Comparison of ENCODE assay signal across 19 cellular contexts in genomic region chr13:35882722-35883497, GRCh38.
DNase-seq lines count a peak whose midpoint lies in the region; ATAC-seq and TF ChIP-seq lines count a peak whose summit lies in the region.
"Had no signal": no experiment of that assay in that cellular context is flagged by ENCODE, and none has a peak within 500 bp of the region (broad histone marks: within the 10 kb centered on the region; RNA-seq: fewer than 3 reads in every experiment).

No MANE protein-coding gene starts in this region.

- peaks cover 52% of the 10 kb centered on the region for H3K36me3 Mint-ChIP-seq in brain
- H3K36me3 Mint-ChIP-seq in activated CD4-positive, alpha-beta memory T cell treated with anti-CD3 and anti-CD28 coated beads, Interleukin-2, amount 10 ng/mL, durations not matched to agents 7 days and 5 days (ENCODE audit: low read depth) = no peaks in the 10 kb centered on the region

- H3K4me1 ChIP-seq in HEK293 (ENCODE audit: control insufficient read depth, insufficient read depth, low read length) (peaks cover 14% of the 10 kb centered on the region), lower lobe of right lung (peaks cover 14% of the 10 kb centered on the region), thyroid gland (peaks cover 15% of the 10 kb centered on the region in 2 donors)

- intact Hi-C loops in lower lobe of right lung (cut with DNase I) (no loop called here), thyroid gland (cut with DNase I) (no loop called here)

- CTCF ChIA-PET in HEK293 (lab: Yijun Ruan, JAX) = interaction anchor here (0.7 kb wide), 1 partner anchor 97 kb away, joined by 3 read pairs; no protein-coding TSS in a partner anchor
- CTCF ChIA-PET in activated CD4-positive, alpha-beta memory T cell treated with anti-CD3 and anti-CD28 coated beads, Interleukin-2, amount 10 ng/mL, durations not matched to agents 7 days and 5 days (lab: Charles Lee) = interaction anchor here (0.6 kb wide), 1 partner anchor 95 kb away, joined by 3 read pairs; no protein-coding TSS in a partner anchor

- no peak overlapping the region for H3K4me3 ChIP-seq in HEK293 (ENCODE audit: low read depth, low read length)
- H3K4me3 ChIP-seq in lower lobe of right lung = no peak overlapping the region
- H3K4me3 ChIP-seq in thyroid gland (replicated peaks in 1 of 3) = no peak overlapping the region
- H3K4me3 ChIP-seq: SK-N-MC had no signal

- H3K27me3 ChIP-seq in lower lobe of right lung (ENCODE audit: low read depth) (no peaks in the 10 kb centered on the region), thyroid gland (no peaks in the 10 kb centered on the region)

- 32 to 41% methylated on average over 10 of the region's 10 CpGs for WGBS in thyroid gland, 2 donors

- H3K9me3 Mint-ChIP-seq in brain = no peaks in the 10 kb centered on the region
- H3K9me3 Mint-ChIP-seq in activated CD4-positive, alpha-beta memory T cell treated with anti-CD3 and anti-CD28 coated beads, Interleukin-2, amount 10 ng/mL, durations not matched to agents 7 days and 5 days = peaks cover 5% of the 10 kb centered on the region
- H3K9me3 Mint-ChIP-seq: activated CD4-positive, alpha-beta T cell treated with anti-CD3 and anti-CD28 coated beads, Interleukin-2, amount 10 ng/mL, durations not matched to agents 7 days and 5 days had no signal

- H3K4me3 Mint-ChIP-seq in brain = no peak overlapping the region
- no peak overlapping the region for H3K4me3 Mint-ChIP-seq in activated CD4-positive, alpha-beta memory T cell treated with anti-CD3 and anti-CD28 coated beads, Interleukin-2, amount 10 ng/mL, durations not matched to agents 7 days and 5 days
- H3K4me3 Mint-ChIP-seq: activated CD4-positive, alpha-beta T cell treated with anti-CD3 and anti-CD28 coated beads, Interleukin-2, amount 10 ng/mL, durations not matched to agents 7 days and 5 days; T-helper 17 cell had no signal

- H3K4me1 Mint-ChIP-seq in brain = peaks cover 61% of the 10 kb centered on the region
- no peaks in the 10 kb centered on the region for H3K4me1 Mint-ChIP-seq in activated CD4-positive, alpha-beta memory T cell treated with anti-CD3 and anti-CD28 coated beads, Interleukin-2, amount 10 ng/mL, durations not matched to agents 7 days and 5 days
- H3K4me1 Mint-ChIP-seq: activated CD4-positive, alpha-beta T cell treated with anti-CD3 and anti-CD28 coated beads, Interleukin-2, amount 10 ng/mL, durations not matched to agents 7 days and 5 days; T-helper 17 cell had no signal

- H3K36me3 ChIP-seq in HEK293 (ENCODE audit: control insufficient read depth in 2 of 2, insufficient read depth in 1 of 2, low read length in 2 of 2) (no peaks in the 10 kb centered on the region), lower lobe of right lung (no peaks in the 10 kb centered on the region), thyroid gland (no peaks in the 10 kb centered on the region)

- peak overlapping the region in 3 of 5 experiments; percentile 46 to 87 (median 73) for H3K27ac Mint-ChIP-seq in brain
- H3K27ac Mint-ChIP-seq in activated CD4-positive, alpha-beta memory T cell treated with anti-CD3 and anti-CD28 coated beads, Interleukin-2, amount 10 ng/mL, durations not matched to agents 7 days and 5 days = no peak overlapping the region
- H3K27ac Mint-ChIP-seq: activated CD4-positive, alpha-beta T cell treated with anti-CD3 and anti-CD28 coated beads, Interleukin-2, amount 10 ng/mL, durations not matched to agents 7 days and 5 days; T-helper 17 cell had no signal

- H3K27me3 Mint-ChIP-seq in brain = no peaks in the 10 kb centered on the region
- no peaks in the 10 kb centered on the region for H3K27me3 Mint-ChIP-seq in activated CD4-positive, alpha-beta memory T cell treated with anti-CD3 and anti-CD28 coated beads, Interleukin-2, amount 10 ng/mL, durations not matched to agents 7 days and 5 days
- H3K27me3 Mint-ChIP-seq: activated CD4-positive, alpha-beta T cell treated with anti-CD3 and anti-CD28 coated beads, Interleukin-2, amount 10 ng/mL, durations not matched to agents 7 days and 5 days; T-helper 17 cell had no signal

- TF ChIP-seq CTCF in HEK293 (tag by site-specific recombination; IDR thresholded peaks at IDR 0.05) (no peak), brain (conservative IDR thresholded peaks at IDR 0.05) (no peak), lower lobe of right lung (IDR thresholded peaks at IDR 0.05) (no peak), thyroid gland (IDR thresholded peaks at IDR 0.05) (no peak)

- H3K9me3 ChIP-seq in HEK293 (ENCODE audit: control insufficient read depth, insufficient read depth, low read depth, low read length) (no peaks in the 10 kb centered on the region), lower lobe of right lung (no peaks in the 10 kb centered on the region), thyroid gland (no peaks in the 10 kb centered on the region)

- ATAC-seq in lower lobe of right lung = peak; percentile 34 to 53
- no peak for ATAC-seq in HG03378 (IDR thresholded peaks at IDR 0.05; ENCODE audit: unreplicated experiment)
- ATAC-seq: T-helper 17 cell had no signal

- H3K27ac ChIP-seq in HEK293 (ENCODE audit: extremely low read depth, low read depth, low read length) (no peak overlapping the region), lower lobe of right lung (no peak overlapping the region), thyroid gland (peak overlapping the region; percentile 34 to 74 (median 46))
- H3K27ac ChIP-seq: SK-N-MC had no signal

- no peak for DNase-seq in lower lobe of right lung
- DNase-seq in thyroid gland = peak; percentile 32 to 50
- no peak for DNase-seq in NCI-H82 (lab: John Stamatoyannopoulos, UW)
- no peak for DNase-seq in activated CD4-positive, alpha-beta memory T cell treated with anti-CD3 and anti-CD28 coated beads, Interleukin-2, amount 10 ng/mL, durations not matched to agents 7 days and 5 days
- no peak for DNase-seq in NCI-H1694 (lab: John Stamatoyannopoulos, UW)
- DNase-seq: activated CD4-positive, alpha-beta T cell treated with anti-CD3 and anti-CD28 coated beads, Interleukin-2, amount 10 ng/mL, durations not matched to agents 7 days and 5 days; activated CD8-positive, alpha-beta memory T cell treated with anti-CD3 and anti-CD28 coated beads, Interleukin-2, amount 50 U/mL, for 4 hours; dermis blood vessel endothelial cell; hippocampal formation; islet precursor cell; NCI-H1436; NCI-H510A treated with DMSO at 0.1 percent for 48 hours; occipital lobe; stimulated activated CD4-positive, alpha-beta T cell treated with anti-CD3 and anti-CD28 coated beads, Interleukin-12 subunit alpha, Interleukin-12 subunit beta, amount 100 ng/mL, for 4 hours; T-helper 17 cell had no signal

- no peak for TF ChIP-seq POLR2A in thyroid gland (IDR thresholded peaks at IDR 0.05)

- POLR2A ChIA-PET in HEK293 (lab: Yijun Ruan, JAX) = no interaction called here
- POLR2A ChIA-PET in activated CD4-positive, alpha-beta memory T cell treated with anti-CD3 and anti-CD28 coated beads, Interleukin-2, amount 10 ng/mL, durations not matched to agents 7 days and 5 days (lab: Charles Lee) = no interaction called here

TF ChIP-seq in HEK293, 187 proteins besides CTCF, POLR2A, EP300 and RAD21 (continues in another document):
- peak; percentile 66; the same call in 1 of the 2 replicates for TF ChIP-seq PRDM10 (tag by site-specific recombination; IDR thresholded peaks at IDR 0.05)
- TF ChIP-seq TCF7L2 (IDR thresholded peaks at IDR 0.05; ENCODE audit: borderline replicate concordance, low read depth, low read length) = no peak
- TF ChIP-seq ZSCAN23 (tag by site-specific recombination; IDR thresholded peaks at IDR 0.05) = no peak
- TF ChIP-seq BCL6B (tag by site-specific recombination; IDR thresholded peaks at IDR 0.05) = peak; percentile 77
- TF ChIP-seq ZNF366 (tag by site-specific recombination; conservative IDR thresholded peaks at IDR 0.05) = peak; percentile 51

Comparison
In these comparisons a context has a peak if more than half of its experiments do, and no peak if none do; other contexts are left out.
1. H3K27ac ChIP-seq: peak in thyroid gland (3 of 3); none in HEK293 (single experiment) and lower lobe of right lung (single experiment).
2. DNase-seq: peak in thyroid gland (2 of 2); none in lower lobe of right lung (single experiment), NCI-H82 (single experiment), activated CD4-positive, alpha-beta memory T cell treated with anti-CD3 and anti-CD28 coated beads, Interleukin-2, amount 10 ng/mL, durations not matched to agents 7 days and 5 days (single experiment) and NCI-H1694 (single experiment).